In genomic region chr15:89759835-89760234, GRCh38 we compare ENCODE assay signal across 31 cellular contexts. TPM values are rescaled to one million over a fixed set of nuclear protein-coding genes. Genes with fewer than 3 reads are reported as not detected.
DNase-seq lines count a peak whose midpoint lies in the region; ATAC-seq and TF ChIP-seq lines count a peak whose summit lies in the region.
"Had no signal": no experiment of that assay in that cellular context is flagged by ENCODE, and none has a peak within 500 bp of the region (broad histone marks: within the 10 kb centered on the region; RNA-seq: fewer than 3 reads in every experiment).

No MANE protein-coding gene starts in this region.

- TF ChIP-seq CTCF in C4-2B (conservative IDR thresholded peaks at IDR 0.05) (no peak), OCI-LY3 (IDR thresholded peaks at IDR 0.05; ENCODE audit: low read depth, low read length) (no peak), prostate gland (IDR thresholded peaks at IDR 0.05) (no peak)

- ATAC-seq in HG03439 (IDR thresholded peaks at IDR 0.05; ENCODE audit: unreplicated experiment) (no peak), HG03039 (IDR thresholded peaks at IDR 0.05; ENCODE audit: unreplicated experiment) (no peak)

- intact Hi-C loops in dendritic cell treated with granulocyte-macrophage colony-stimulating factor and Interleukin-4, amounts not matched to agents 40 ng/mL and 50 ng/mL, for 4 days (cut with micrococcal nuclease), result loop anchor here (1.0 kb wide), 2 partner anchors 115 to 128 kb away; no protein-coding TSS in a partner anchor
- intact Hi-C loops in prostate gland (cut with DNase I), result loop anchor here (2.0 to 10.0 kb wide), 2 partner anchors 115 to 315 kb away; no protein-coding TSS in a partner anchor

- no peaks in the 10 kb centered on the region for H3K9me3 ChIP-seq in OCI-LY3 (ENCODE audit: insufficient read depth, low read length)
- H3K9me3 ChIP-seq in prostate gland, result no peaks in the 10 kb centered on the region
- H3K9me3 ChIP-seq: A549; BLaER1 treated with 17β-estradiol and CSF1 and Interleukin-3, amounts not matched to agents 10 nM and 100 nM had no signal

- H3K36me3 ChIP-seq in OCI-LY3 (replicated peaks; ENCODE audit: low read depth, low read length), result no peaks in the 10 kb centered on the region
- H3K36me3 ChIP-seq in prostate gland, result no peaks in the 10 kb centered on the region
- H3K36me3 ChIP-seq: BLaER1 treated with 17β-estradiol and CSF1 and Interleukin-3, amounts not matched to agents 10 nM and 100 nM; HAP-1 had no signal

- H3K79me2 ChIP-seq in OCI-LY3 (ENCODE audit: low read length), result no peaks in the 10 kb centered on the region

- 85% methylated on average over 3 of the region's 3 CpGs for WGBS in prostate gland

- peaks cover 28% of the 10 kb centered on the region for H3K4me1 ChIP-seq in OCI-LY3 (ENCODE audit: low read length)
- H3K4me1 ChIP-seq in prostate gland (replicated peaks), result peaks cover 6% of the 10 kb centered on the region
- H3K4me1 ChIP-seq: HAP-1 had no signal

- no peaks in the 10 kb centered on the region for H3K9me3 Mint-ChIP-seq in dendritic cell treated with granulocyte-macrophage colony-stimulating factor and Interleukin-4, amounts not matched to agents 40 ng/mL and 50 ng/mL, for 4 days
- H3K9me3 Mint-ChIP-seq: CD4-positive, alpha-beta memory T cell; T-cell had no signal

- H3K4me2 ChIP-seq in OCI-LY3 (ENCODE audit: low read length), result peak overlapping the region; percentile 78
- H3K4me2 ChIP-seq: A549 had no signal

- TF ChIP-seq POLR2A in prostate gland (IDR thresholded peaks at IDR 0.05), result no peak

- H3K27ac Mint-ChIP-seq in dendritic cell treated with granulocyte-macrophage colony-stimulating factor and Interleukin-4, amounts not matched to agents 40 ng/mL and 50 ng/mL, for 4 days, result peak overlapping the region; percentile 87
- H3K27ac Mint-ChIP-seq: T-cell had no signal

- H3K4me1 Mint-ChIP-seq in dendritic cell treated with granulocyte-macrophage colony-stimulating factor and Interleukin-4, amounts not matched to agents 40 ng/mL and 50 ng/mL, for 4 days (ENCODE audit: low read depth), result peaks cover 26% of the 10 kb centered on the region
- H3K4me1 Mint-ChIP-seq: CD4-positive, alpha-beta memory T cell; T-cell had no signal

- H3K4me3 ChIP-seq in OCI-LY3 (ENCODE audit: low read length), result no peak overlapping the region
- H3K4me3 ChIP-seq in prostate gland, result no peak overlapping the region
- H3K4me3 ChIP-seq: A549; BLaER1 treated with 17β-estradiol and CSF1 and Interleukin-3, amounts not matched to agents 10 nM and 100 nM; GM12878; GM23248; HAP-1 had no signal

- peak overlapping the region; percentile 80; the same call in 1 of the 2 replicates for H3K9ac ChIP-seq in OCI-LY3 (ENCODE audit: low read length)
- H3K9ac ChIP-seq: GM23248 had no signal

- H2AFZ ChIP-seq in OCI-LY3 (ENCODE audit: low read depth, low read length), result peak overlapping the region; percentile 81; the same call in 1 of the 2 replicates
- H2AFZ ChIP-seq: GM23248 had no signal

- no peaks in the 10 kb centered on the region for H3K36me3 Mint-ChIP-seq in dendritic cell treated with granulocyte-macrophage colony-stimulating factor and Interleukin-4, amounts not matched to agents 40 ng/mL and 50 ng/mL, for 4 days (ENCODE audit: low read depth)
- H3K36me3 Mint-ChIP-seq: CD4-positive, alpha-beta memory T cell; T-cell had no signal

- H4K20me1 ChIP-seq in OCI-LY3 (ENCODE audit: insufficient read depth, low read length), result no peaks in the 10 kb centered on the region
- H4K20me1 ChIP-seq: BLaER1 treated with 17β-estradiol and CSF1 and Interleukin-3, amounts not matched to agents 10 nM and 100 nM had no signal

- H3K27me3 ChIP-seq in OCI-LY3 (ENCODE audit: low read depth, low read length), result no peaks in the 10 kb centered on the region
- H3K27me3 ChIP-seq in prostate gland (replicated peaks; ENCODE audit: insufficient read depth), result no peaks in the 10 kb centered on the region
- H3K27me3 ChIP-seq: BLaER1 treated with 17β-estradiol and CSF1 and Interleukin-3, amounts not matched to agents 10 nM and 100 nM had no signal

- peak overlapping the region; percentile 47; the same call in 1 of the 2 replicates for H3K27ac ChIP-seq in C4-2B
- H3K27ac ChIP-seq in OCI-LY3 (ENCODE audit: low read length), result no peak overlapping the region
- peak overlapping the region; percentile 83 to 92 for H3K27ac ChIP-seq in prostate gland
- H3K27ac ChIP-seq: A549; BLaER1 treated with 17β-estradiol and CSF1 and Interleukin-3, amounts not matched to agents 10 nM and 100 nM; GM23248; RWPE1 had no signal

- H3K4me3 Mint-ChIP-seq in dendritic cell treated with granulocyte-macrophage colony-stimulating factor and Interleukin-4, amounts not matched to agents 40 ng/mL and 50 ng/mL, for 4 days, result no peak overlapping the region
- H3K4me3 Mint-ChIP-seq: CD4-positive, alpha-beta memory T cell; T-cell had no signal

- DNase-seq in prostate gland (ENCODE audit: low spot score) (no peak), NCI-H345 treated with DMSO at 0.1 percent for 48 hours (lab: John Stamatoyannopoulos, UW; ENCODE audit: unreplicated experiment) (no peak)
- DNase-seq: AML-193; CD4-positive, alpha-beta memory T cell; COR-L47; DMS 273 treated with DMSO at 0.1 percent for 48 hours; DMS79; EL; GDM1; GM23248; IMR-90; NCI-H1092; NCI-H1417 treated with DMSO at 0.1 percent for 48 hours; NCI-H1694 treated with DMSO at 0.1 percent for 48 hours; NCI-H2081; NCI-H2171 treated with DMSO at 0.1 percent for 48 hours; NCI-H345; NCI-H774; SHP77; T-cell had no signal

- H3K27me3 Mint-ChIP-seq in dendritic cell treated with granulocyte-macrophage colony-stimulating factor and Interleukin-4, amounts not matched to agents 40 ng/mL and 50 ng/mL, for 4 days, result peaks cover 8% of the 10 kb centered on the region

RNA-seq across cellular contexts. Expression of gene MESP1, which starts 8.8 kb away (rescaled TPM):
- 10 to 100 TPM; 11.5 to 67.4 TPM for total RNA-seq in prostate gland
- total RNA-seq: GM23248 had no signal

RNA-seq across cellular contexts. Expression of gene MESP2, which starts 16.3 kb away (rescaled TPM):
- 1 to 10 TPM in 1 of 2 donors, not detected in 1; 1.4 TPM for total RNA-seq in prostate gland
- total RNA-seq: CD4-positive, alpha-beta memory T cell; GM12878; GM23248; T-cell had no signal

RNA-seq across cellular contexts. Expression of gene ANPEP, which starts 54.8 kb away (rescaled TPM):
- 100 to 1,000 TPM in 1 of 2 donors, 10 to 100 TPM in 1; 41.9 to 152 TPM for total RNA-seq in prostate gland
- total RNA-seq: SK-MEL-5 had no signal
